ENCODE assay signal across 14 cellular contexts in the genomic region with DNA sequence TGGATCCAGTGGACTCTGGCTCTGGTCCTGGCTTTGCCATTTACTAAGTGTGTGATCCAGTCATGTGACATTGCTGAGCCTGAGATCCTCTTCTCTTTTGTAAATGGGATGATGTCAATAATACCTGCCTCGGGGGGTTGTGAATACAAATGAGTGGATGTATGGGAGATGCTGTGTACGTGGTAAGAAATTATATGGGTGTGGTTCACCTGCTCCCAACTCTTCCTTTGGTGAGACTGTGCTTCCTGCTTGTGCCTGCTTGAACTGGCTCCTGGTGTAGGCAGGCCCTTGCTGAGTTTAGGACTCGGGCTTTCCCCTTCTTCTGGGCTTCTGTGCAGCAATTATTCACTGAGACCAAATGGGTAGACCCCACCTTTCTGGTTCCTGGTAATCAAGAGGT.
DNase-seq lines count a peak whose midpoint lies in the region; ATAC-seq and TF ChIP-seq lines count a peak whose summit lies in the region.
"Had no signal": no experiment of that assay in that cellular context is flagged by ENCODE, and none has a peak within 500 bp of the region (broad histone marks: within the 10 kb centered on the region; RNA-seq: fewer than 3 reads in every experiment).

No MANE protein-coding gene starts in this region.

- TF ChIP-seq CTCF in epithelial cell of esophagus (IDR thresholded peaks at IDR 0.05; ENCODE audit: insufficient read depth, low read depth, low read length, missing control alignments), result no peak

- H3K4me1 ChIP-seq in mesenchymal stem cell (ENCODE audit: control insufficient read depth, insufficient read depth, low read depth, low read length), result no peaks in the 10 kb centered on the region

- H3K79me1 ChIP-seq in mesenchymal stem cell (replicated peaks; ENCODE audit: low read length, poor library complexity, severe bottlenecking), result no peaks in the 10 kb centered on the region

- H3K4ac ChIP-seq in mesenchymal stem cell (ENCODE audit: low read depth in 1 of 2, low read length in 2 of 2), result no peak overlapping the region

- H4K91ac ChIP-seq in mesenchymal stem cell (ENCODE audit: low read length), result no peak overlapping the region

- intact Hi-C loops in cardiac septum (cut with DNase I), result no loop called here

- no peak overlapping the region for H2AFZ ChIP-seq in mesenchymal stem cell (ENCODE audit: low read depth, low read length)

- peak overlapping the region in 1 of 2 experiments; percentile 62 for H3K18ac ChIP-seq in mesenchymal stem cell (ENCODE audit: low read depth in 1 of 2, low read length in 2 of 2)

- no peak overlapping the region for H3K27ac ChIP-seq in mesenchymal stem cell (ENCODE audit: low read length, poor library complexity, severe bottlenecking)

- peak overlapping the region; percentile 52 for H2AK5ac ChIP-seq in mesenchymal stem cell (ENCODE audit: low read length, severe bottlenecking)

- peak; percentile 15 for DNase-seq in NCI-H1417 treated with DMSO at 0.1 percent for 48 hours (lab: John Stamatoyannopoulos, UW)
- peak; percentile 96 for DNase-seq in NCI-H69 (lab: John Stamatoyannopoulos, UW)
- peak; percentile 91 for DNase-seq in epithelial cell of esophagus (ENCODE audit: low read depth)
- no peak for DNase-seq in mesenchymal stem cell
- DNase-seq in HCEC 1CT, result no peak
- no peak for DNase-seq in cardiac septum (ENCODE audit: low spot score)
- DNase-seq: CD4-positive, alpha-beta T cell; MM.1S; NCI-H1105; NCI-H2029; NCI-H226; NCI-H774; Right ventricle myocardium superior had no signal

- no peak overlapping the region for H2BK120ac ChIP-seq in mesenchymal stem cell (ENCODE audit: low read depth, low read length)

- no peak overlapping the region for H2BK15ac ChIP-seq in mesenchymal stem cell (ENCODE audit: low read depth, poor library complexity, severe bottlenecking)

- no peaks in the 10 kb centered on the region for H3K9me3 ChIP-seq in mesenchymal stem cell (ENCODE audit: control insufficient read depth, low read length)

- H4K8ac ChIP-seq in mesenchymal stem cell (ENCODE audit: low read length), result no peak overlapping the region

- 92% methylated on average over 3 of the region's 3 CpGs for WGBS in mesenchymal stem cell

- ATAC-seq in HG03045 (IDR thresholded peaks at IDR 0.05; ENCODE audit: unreplicated experiment), result no peak

- H3K9ac ChIP-seq in mesenchymal stem cell (ENCODE audit: low read length), result no peak overlapping the region

- H2BK12ac ChIP-seq in mesenchymal stem cell (ENCODE audit: low read length in 2 of 2), result peak overlapping the region in 1 of 2 experiments; percentile 78

- no peak overlapping the region for H3K14ac ChIP-seq in mesenchymal stem cell (ENCODE audit: low read length in 2 of 2)

- no peak overlapping the region for H3K4me2 ChIP-seq in mesenchymal stem cell (ENCODE audit: low read length, poor library complexity, severe bottlenecking)

- H3K4me3 ChIP-seq in epithelial cell of esophagus (ENCODE audit: low read length) (no peak overlapping the region), mesenchymal stem cell (ENCODE audit: insufficient read depth in 1 of 2, low read depth in 1 of 2, low read length in 2 of 2) (no peak overlapping the region)

- H2BK5ac ChIP-seq in mesenchymal stem cell (ENCODE audit: low read depth, low read length, poor library complexity, severe bottlenecking), result no peak overlapping the region

- H3K36me3 ChIP-seq in mesenchymal stem cell (ENCODE audit: control insufficient read depth in 1 of 2, insufficient read depth in 2 of 2, low read depth in 1 of 2, low read length in 2 of 2), result no peaks in the 10 kb centered on the region

- no peak overlapping the region for H3K23ac ChIP-seq in mesenchymal stem cell (ENCODE audit: low read length in 2 of 2)

- no peaks in the 10 kb centered on the region for H3K27me3 ChIP-seq in mesenchymal stem cell (ENCODE audit: control insufficient read depth in 1 of 2, insufficient read depth in 1 of 2, low read length in 2 of 2)

Comparison
In these comparisons a context has a peak if more than half of its experiments do, and no peak if none do; other contexts are left out.
1. DNase-seq: peak in NCI-H1417 treated with DMSO at 0.1 percent for 48 hours (single experiment), NCI-H69 (single experiment) and epithelial cell of esophagus (single experiment); none in mesenchymal stem cell (single experiment), HCEC 1CT (single experiment) and cardiac septum (single experiment).